Comparison of ENCODE assay signal across 20 cellular contexts in genomic region chr16:10033561-10033960, GRCh38.
DNase-seq lines count a peak whose midpoint lies in the region; ATAC-seq and TF ChIP-seq lines count a peak whose summit lies in the region.
"Had no signal": no experiment of that assay in that cellular context is flagged by ENCODE, and none has a peak within 500 bp of the region (broad histone marks: within the 10 kb centered on the region; RNA-seq: fewer than 3 reads in every experiment).

No MANE protein-coding gene starts in this region.

- peaks cover 0 to 2% (median under 1%) of the 10 kb centered on the region in 4 donors for H3K4me1 ChIP-seq in stomach
- H3K4me1 ChIP-seq: BLaER1 had no signal

- H3K36me3 ChIP-seq in stomach: no peaks in the 10 kb centered on the region
- H3K36me3 ChIP-seq: BLaER1, MG63 had no signal

- H3K4me3 ChIP-seq in stomach: no peak overlapping the region
- H3K4me3 ChIP-seq: BLaER1, MG63, SK-N-MC had no signal

- H3K27ac ChIP-seq in stomach: no peak overlapping the region
- H3K27ac ChIP-seq: BLaER1, SK-N-MC had no signal

- intact Hi-C loops in stomach (cut with DNase I; ENCODE audit: low total_unique reads): no loop called here

- no peak for TF ChIP-seq CTCF in stomach (IDR thresholded peaks at IDR 0.05)

- no peak for TF ChIP-seq EP300 in stomach (IDR thresholded peaks at IDR 0.05)

- peaks cover 0 to 6% (median 0%) of the 10 kb centered on the region in 4 donors for H3K9me3 ChIP-seq in stomach
- H3K9me3 ChIP-seq: BLaER1 had no signal

- DNase-seq in NCI-H2029 treated with DMSO at 0.1 percent for 48 hours (lab: John Stamatoyannopoulos, UW) (peak; percentile 22), NCI-H2029 (lab: John Stamatoyannopoulos, UW) (no peak), cerebellar cortex (ENCODE audit: low spot score) (peak; percentile 91), left kidney (ENCODE audit: low read depth, low spot score) (peak; percentile 53), nucleus accumbens (lab: John Stamatoyannopoulos, UW) (no peak), stomach (no peak)
- DNase-seq: CD4-positive, CD25-positive, alpha-beta regulatory T cell; IMR-90; KG1; MG63; NCI-H1105 treated with DMSO at 0.1 percent for 48 hours; NCI-H146; NCI-H2081 treated with DMSO at 0.1 percent for 48 hours; NCI-H2171; NCI-H345; NCI-H510A treated with DMSO at 0.1 percent for 48 hours; SIG-M5 had no signal

- no peak for TF ChIP-seq POLR2A in stomach (IDR thresholded peaks at IDR 0.05)

- no peak for ATAC-seq in SK-N-SH treated with all-trans-retinoic acid at 6 μM for 48 hours

- peaks cover 0 to 8% (median 0%) of the 10 kb centered on the region in 3 donors for H3K27me3 ChIP-seq in stomach
- H3K27me3 ChIP-seq: BLaER1, MG63 had no signal

- 63 to 83% (median 74%) methylated on average over 5 of the region's 5 CpGs for WGBS in stomach, 5 donors

TF ChIP-seq in SK-N-SH treated with all-trans-retinoic acid at 6 μM for 48 hours, 23 proteins besides CTCF, POLR2A, EP300 and RAD21:
- TF ChIP-seq TCF4 (CRISPR knock-in tag; IDR thresholded peaks at IDR 0.05; ENCODE audit: borderline replicate concordance) (no peak), TSHZ2 (CRISPR knock-in tag; IDR thresholded peaks at IDR 0.05) (no peak), ZNF8 (CRISPR knock-in tag; IDR thresholded peaks at IDR 0.05) (no peak), ZFP3 (CRISPR knock-in tag; IDR thresholded peaks at IDR 0.05) (no peak), CSDC2 (CRISPR knock-in tag; IDR thresholded peaks at IDR 0.05) (no peak), POU6F1 (CRISPR knock-in tag; IDR thresholded peaks at IDR 0.05; ENCODE audit: borderline replicate concordance, low read depth) (no peak), ESRRG (CRISPR knock-in tag; IDR thresholded peaks at IDR 0.05) (no peak), PATZ1 (CRISPR knock-in tag; IDR thresholded peaks at IDR 0.05; ENCODE audit: borderline replicate concordance) (no peak), CSRNP3 (CRISPR knock-in tag; IDR thresholded peaks at IDR 0.05) (no peak), GLIS3 (CRISPR knock-in tag; IDR thresholded peaks at IDR 0.05) (no peak), ZFP30 (CRISPR knock-in tag; IDR thresholded peaks at IDR 0.05) (no peak), TOX (CRISPR knock-in tag; IDR thresholded peaks at IDR 0.05; ENCODE audit: borderline replicate concordance) (no peak)

Comparison
In these comparisons a context has a peak if more than half of its experiments do, and no peak if none do; other contexts are left out.
1. DNase-seq: peak in NCI-H2029 treated with DMSO at 0.1 percent for 48 hours (single experiment), cerebellar cortex (single experiment) and left kidney (single experiment); none in NCI-H2029 (single experiment), nucleus accumbens (0 of 56) and stomach (single experiment).